12 cellular contexts compared by ENCODE assay signal in genomic region chr11:69212121-69213110, GRCh38. TPM values are rescaled to one million over a fixed set of nuclear protein-coding genes. Genes with fewer than 3 reads are reported as not detected.
A peak's percentile ranks its signal among the peaks of the same experiment; 100 is the strongest.
DNase-seq lines count a peak whose midpoint lies in the region; ATAC-seq and TF ChIP-seq lines count a peak whose summit lies in the region.
"Had no signal": no experiment of that assay in that cellular context is flagged by ENCODE, and none has a peak within 500 bp of the region (broad histone marks: within the 10 kb centered on the region; RNA-seq: fewer than 3 reads in every experiment).

No MANE protein-coding gene starts in this region.

- peak; percentile 28 for DNase-seq in activated T-cell treated with anti-CD3 and anti-CD28 coated beads, Interleukin-2, amount 50 U/mL, for 24 hours
- no peak for DNase-seq in activated T-cell treated with anti-CD3 and anti-CD28 coated beads, Interleukin-2, amount 50 U/mL, for 4 hours
- DNase-seq in foreskin fibroblast (peak in 1 of 2 donors; percentile 34), D341Med (ENCODE audit: low spot score) (no peak), AG08396 (ENCODE audit: low spot score) (no peak)
- DNase-seq in stimulated activated effector memory CD8-positive, alpha-beta T cell treated with anti-CD3 and anti-CD28 coated beads, Interleukin-12 subunit alpha, Interleukin-12 subunit beta, amount 100 ng/mL, for 72 hours (ENCODE audit: low spot score in 2 of 2): no peak
- DNase-seq: ACHN, naive B cell, NCI-H2081 had no signal

- no peak overlapping the region for H3K4me3 Mint-ChIP-seq in activated T-cell treated with anti-CD3 and anti-CD28 coated beads, Interleukin-2, amount 50 U/mL, for 24 hours
- no peak overlapping the region for H3K4me3 Mint-ChIP-seq in activated T-cell treated with anti-CD3 and anti-CD28 coated beads, Interleukin-2, amount 50 U/mL, for 4 hours
- H3K4me3 Mint-ChIP-seq in stimulated activated effector memory CD8-positive, alpha-beta T cell treated with anti-CD3 and anti-CD28 coated beads, Interleukin-12 subunit alpha, Interleukin-12 subunit beta, amount 100 ng/mL, for 72 hours: no peak overlapping the region

- no peaks in the 10 kb centered on the region for H3K36me3 Mint-ChIP-seq in activated T-cell treated with anti-CD3 and anti-CD28 coated beads, Interleukin-2, amount 50 U/mL, for 24 hours (ENCODE audit: low read depth)
- no peaks in the 10 kb centered on the region for H3K36me3 Mint-ChIP-seq in activated T-cell treated with anti-CD3 and anti-CD28 coated beads, Interleukin-2, amount 50 U/mL, for 4 hours (ENCODE audit: insufficient read depth)
- no peaks in the 10 kb centered on the region for H3K36me3 Mint-ChIP-seq in stimulated activated effector memory CD8-positive, alpha-beta T cell treated with anti-CD3 and anti-CD28 coated beads, Interleukin-12 subunit alpha, Interleukin-12 subunit beta, amount 100 ng/mL, for 72 hours

- peaks cover 25% of the 10 kb centered on the region for H3K27me3 Mint-ChIP-seq in activated T-cell treated with anti-CD3 and anti-CD28 coated beads, Interleukin-2, amount 50 U/mL, for 24 hours
- H3K27me3 Mint-ChIP-seq in activated T-cell treated with anti-CD3 and anti-CD28 coated beads, Interleukin-2, amount 50 U/mL, for 4 hours (ENCODE audit: low read depth): peaks cover 9% of the 10 kb centered on the region

- no peaks in the 10 kb centered on the region for H3K9me3 Mint-ChIP-seq in activated T-cell treated with anti-CD3 and anti-CD28 coated beads, Interleukin-2, amount 50 U/mL, for 24 hours
- peaks cover 12% of the 10 kb centered on the region for H3K9me3 Mint-ChIP-seq in activated T-cell treated with anti-CD3 and anti-CD28 coated beads, Interleukin-2, amount 50 U/mL, for 4 hours
- no peaks in the 10 kb centered on the region for H3K9me3 Mint-ChIP-seq in stimulated activated effector memory CD8-positive, alpha-beta T cell treated with anti-CD3 and anti-CD28 coated beads, Interleukin-12 subunit alpha, Interleukin-12 subunit beta, amount 100 ng/mL, for 72 hours

- H3K4me1 Mint-ChIP-seq in activated T-cell treated with anti-CD3 and anti-CD28 coated beads, Interleukin-2, amount 50 U/mL, for 24 hours (ENCODE audit: low read depth): peaks cover 31% of the 10 kb centered on the region
- H3K4me1 Mint-ChIP-seq in activated T-cell treated with anti-CD3 and anti-CD28 coated beads, Interleukin-2, amount 50 U/mL, for 4 hours (ENCODE audit: low read depth): peaks cover 16% of the 10 kb centered on the region
- peaks cover 13% of the 10 kb centered on the region for H3K4me1 Mint-ChIP-seq in stimulated activated effector memory CD8-positive, alpha-beta T cell treated with anti-CD3 and anti-CD28 coated beads, Interleukin-12 subunit alpha, Interleukin-12 subunit beta, amount 100 ng/mL, for 72 hours

- H3K4me3 ChIP-seq in WI38 (ENCODE audit: low read depth, low read length) (no peak overlapping the region), foreskin fibroblast (ENCODE audit: low read depth in 1 of 2, low read length in 2 of 2) (no peak overlapping the region)

- TF ChIP-seq CTCF in WI38 (IDR thresholded peaks at IDR 0.05; ENCODE audit: low read depth, low read length) (peak; percentile 23; the same call in 1 of the 2 replicates), foreskin fibroblast (IDR thresholded peaks at IDR 0.05; ENCODE audit: low read depth, low read length) (peak; percentile 28)

- H3K27ac Mint-ChIP-seq in activated T-cell treated with anti-CD3 and anti-CD28 coated beads, Interleukin-2, amount 50 U/mL, for 24 hours: no peak overlapping the region
- H3K27ac Mint-ChIP-seq in stimulated activated effector memory CD8-positive, alpha-beta T cell treated with anti-CD3 and anti-CD28 coated beads, Interleukin-12 subunit alpha, Interleukin-12 subunit beta, amount 100 ng/mL, for 72 hours: peak overlapping the region; percentile 78

- ATAC-seq in activated T-cell treated with anti-CD3 and anti-CD28 coated beads, Interleukin-2, amount 50 U/mL, for 4 hours: no peak
- no peak for ATAC-seq in stimulated activated effector memory CD8-positive, alpha-beta T cell treated with anti-CD3 and anti-CD28 coated beads, Interleukin-12 subunit alpha, Interleukin-12 subunit beta, amount 100 ng/mL, for 72 hours
- ATAC-seq in HG02759 (IDR thresholded peaks at IDR 0.05; ENCODE audit: unreplicated experiment): no peak
- ATAC-seq: Panc1 had no signal

RNA-seq across cellular contexts. Expression of gene SMIM38, which starts 56.7 kb away (rescaled TPM):
- total RNA-seq in activated T-cell treated with anti-CD3 and anti-CD28 coated beads, Interleukin-2, amount 50 U/mL, for 4 hours: under 1 TPM; 0.10 to 0.18 (median 0.16) TPM
